Comparison of ENCODE assay signal across 23 cellular contexts in the genomic region with DNA sequence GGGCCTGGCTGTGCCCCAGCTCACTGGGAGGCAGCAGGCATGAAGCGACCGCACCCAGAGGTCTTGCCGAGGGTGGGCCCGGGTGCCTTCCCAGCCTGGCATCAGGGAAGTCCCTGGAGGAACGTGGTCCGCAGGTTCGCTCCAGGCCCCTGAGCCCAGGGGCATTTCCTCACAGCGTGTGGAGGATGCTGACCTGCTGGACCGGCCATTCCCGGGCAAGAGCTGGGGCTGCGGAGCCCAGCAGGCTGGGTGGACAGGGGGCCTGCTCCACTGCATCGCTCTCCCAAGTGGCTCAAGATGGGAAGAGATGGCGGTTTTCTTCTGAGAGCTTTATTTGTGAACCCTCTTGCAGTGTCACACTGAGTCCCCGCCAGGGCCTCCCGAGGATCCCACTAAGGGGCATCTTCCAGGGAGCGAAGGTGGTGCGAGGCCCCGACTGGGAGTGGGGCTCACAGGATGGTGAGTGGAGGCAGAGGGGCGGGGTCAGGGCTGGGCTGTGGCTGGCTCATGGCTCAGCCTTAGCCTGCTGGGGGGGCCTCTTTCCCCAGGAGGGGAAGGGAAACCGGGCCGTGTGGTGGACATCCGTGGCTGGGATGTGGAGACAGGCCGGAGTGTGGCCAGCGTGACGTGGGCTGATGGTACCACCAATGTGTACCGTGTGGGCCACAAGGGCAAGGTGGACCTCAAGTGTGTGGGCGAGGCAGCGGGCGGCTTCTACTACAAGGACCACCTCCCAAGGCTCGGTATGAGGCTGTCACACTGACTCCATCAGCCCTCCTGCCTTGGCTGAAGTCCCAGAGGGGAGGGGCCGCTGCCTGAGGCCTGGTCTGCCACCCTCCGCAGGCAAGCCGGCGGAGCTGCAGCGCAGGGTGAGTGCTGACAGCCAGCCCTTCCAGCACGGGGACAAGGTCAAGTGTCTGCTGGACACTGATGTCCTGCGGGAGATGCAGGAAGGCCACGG. TPM values are rescaled to one million over a fixed set of nuclear protein-coding genes. Genes with fewer than 3 reads are reported as not detected.
DNase-seq lines count a peak whose midpoint lies in the region; ATAC-seq and TF ChIP-seq lines count a peak whose summit lies in the region.
"Had no signal": no experiment of that assay in that cellular context is flagged by ENCODE, and none has a peak within 500 bp of the region (broad histone marks: within the 10 kb centered on the region; RNA-seq: fewer than 3 reads in every experiment).

No MANE protein-coding gene starts in this region.

- intact Hi-C loops in left lung (cut with DNase I): no loop called here

- H3K27me3 ChIP-seq in GM23338 (ENCODE audit: insufficient read depth): no peaks in the 10 kb centered on the region
- H3K27me3 ChIP-seq in left lung: peaks cover 0 to 14% of the 10 kb centered on the region in 2 donors
- H3K27me3 ChIP-seq: ascending aorta, BLaER1 had no signal

- ATAC-seq in GM23338 (peak; percentile 1; the same call in 1 of the 3 replicates), left lung (no peak), GM18909 (IDR thresholded peaks at IDR 0.05; ENCODE audit: poor library complexity, unreplicated experiment) (no peak)

- H3K27me3 Mint-ChIP-seq in GM23338 (ENCODE audit: insufficient read depth, low read depth, poor library complexity): peaks cover 10% of the 10 kb centered on the region

- H3K36me3 Mint-ChIP-seq in GM23338 (ENCODE audit: low read depth): no peaks in the 10 kb centered on the region

- H3K79me2 ChIP-seq in GM23338 (replicated peaks; ENCODE audit: insufficient read depth): no peaks in the 10 kb centered on the region

- H3F3A ChIP-seq in GM23338 (replicated peaks; ENCODE audit: low read depth): 0 out of 2 replicates have a peak, but pooled peaks cover 3% of the 10 kb centered on the region

- peak; percentile 61 for DNase-seq in DMS 273 (lab: John Stamatoyannopoulos, UW; ENCODE audit: unreplicated experiment)
- no peak for DNase-seq in DMS 273 treated with DMSO at 0.1 percent for 48 hours (lab: John Stamatoyannopoulos, UW)
- no peak for DNase-seq in GM23338 (ENCODE audit: low spot score)
- DNase-seq in left lung: peak; percentile 34 to 72
- DNase-seq in MV-4-11 (lab: John Stamatoyannopoulos, UW): no peak
- DNase-seq in DMS79 treated with DMSO at 0.1 percent for 48 hours (lab: John Stamatoyannopoulos, UW): no peak
- DNase-seq: activated CD4-positive, alpha-beta T cell treated with anti-CD3 and anti-CD28 coated beads, Interleukin-2, amount 50 U/mL, for 1 hour; activated naive CD4-positive, alpha-beta T cell; DMS53; GM23248; hippocampal formation; kidney glomerular epithelial cell; NCI-H187; NCI-H748 treated with DMSO at 0.1 percent for 48 hours; stimulated activated naive CD4-positive, alpha-beta T cell; SW 1271; tibial artery had no signal

- H2AFZ ChIP-seq in GM23338: no peak overlapping the region
- H2AFZ ChIP-seq: GM23248, neural progenitor cell had no signal

- no peak overlapping the region for H3K27ac Mint-ChIP-seq in GM23338
- H3K27ac Mint-ChIP-seq: neural progenitor cell had no signal

- H3K4me3 Mint-ChIP-seq in GM23338: no peak overlapping the region
- H3K4me3 Mint-ChIP-seq: neural progenitor cell had no signal

- no peak overlapping the region for H3K4me2 ChIP-seq in GM23338
- H3K4me2 ChIP-seq: BLaER1, neural progenitor cell had no signal

- H3K9me3 ChIP-seq in left lung: no peaks in the 10 kb centered on the region
- H3K9me3 ChIP-seq: ascending aorta, BLaER1, tibial artery had no signal

- H3K9me2 ChIP-seq in GM23338 (ENCODE audit: insufficient read depth): no peaks in the 10 kb centered on the region

- no peaks in the 10 kb centered on the region; the same call in 2 of the 3 replicates for H3K9me3 Mint-ChIP-seq in GM23338
- H3K9me3 Mint-ChIP-seq: neural progenitor cell had no signal

- no peak for TF ChIP-seq CTCF in GM23338 (conservative IDR thresholded peaks at IDR 0.05; ENCODE audit: low read depth in 2 of 2)
- 0 out of 2 replicates have a peak, but pooled peaks have one; percentile 8 for TF ChIP-seq CTCF in VCaP (conservative IDR thresholded peaks at IDR 0.05)
- no peak for TF ChIP-seq CTCF in left lung (IDR thresholded peaks at IDR 0.05)

- H3K36me3 ChIP-seq in GM23338 (ENCODE audit: insufficient read depth) (no peaks in the 10 kb centered on the region), left lung (peaks cover 0 to 25% of the 10 kb centered on the region in 2 donors)
- H3K36me3 ChIP-seq: neural progenitor cell had no signal

- H4K20me1 ChIP-seq in GM23338 (replicated peaks; ENCODE audit: insufficient read depth): no peaks in the 10 kb centered on the region

- H3K4me1 Mint-ChIP-seq in GM23338: no peaks in the 10 kb centered on the region; the same call in 2 of the 3 replicates

- no peak overlapping the region for H3K4me3 ChIP-seq in GM23338
- no peak overlapping the region for H3K4me3 ChIP-seq in left lung
- H3K4me3 ChIP-seq: ascending aorta, BLaER1, GM23248, neural progenitor cell, tibial artery had no signal

- no peaks in the 10 kb centered on the region for H3K4me1 ChIP-seq in GM23338 (ENCODE audit: insufficient read depth)
- H3K4me1 ChIP-seq in left lung: peaks cover 0 to 6% of the 10 kb centered on the region in 2 donors
- H3K4me1 ChIP-seq: ascending aorta, neural progenitor cell, tibial artery had no signal

- H3K27ac ChIP-seq in GM23338 (ENCODE audit: low read depth) (no peak overlapping the region), VCaP (no peak overlapping the region), left lung (no peak overlapping the region)
- H3K27ac ChIP-seq: 22Rv1, ascending aorta, BLaER1, GM23248, neural progenitor cell, tibial artery had no signal

TF ChIP-seq in GM23338, 12 proteins besides CTCF, POLR2A, EP300 and RAD21 (continues in another document):
- TF ChIP-seq ZNF331 (CRISPR knock-in tag; IDR thresholded peaks at IDR 0.05; ENCODE audit: low read depth): no peak
- no peak for TF ChIP-seq CREB1 (CRISPR knock-in tag; IDR thresholded peaks at IDR 0.05; ENCODE audit: low read depth)
- no peak for TF ChIP-seq EZH2phosphoT487 (IDR thresholded peaks at IDR 0.05; ENCODE audit: unreplicated experiment)
- TF ChIP-seq EZH2 (IDR thresholded peaks at IDR 0.05; ENCODE audit: low read depth, unreplicated experiment): no peak
- TF ChIP-seq, protein P1, sequence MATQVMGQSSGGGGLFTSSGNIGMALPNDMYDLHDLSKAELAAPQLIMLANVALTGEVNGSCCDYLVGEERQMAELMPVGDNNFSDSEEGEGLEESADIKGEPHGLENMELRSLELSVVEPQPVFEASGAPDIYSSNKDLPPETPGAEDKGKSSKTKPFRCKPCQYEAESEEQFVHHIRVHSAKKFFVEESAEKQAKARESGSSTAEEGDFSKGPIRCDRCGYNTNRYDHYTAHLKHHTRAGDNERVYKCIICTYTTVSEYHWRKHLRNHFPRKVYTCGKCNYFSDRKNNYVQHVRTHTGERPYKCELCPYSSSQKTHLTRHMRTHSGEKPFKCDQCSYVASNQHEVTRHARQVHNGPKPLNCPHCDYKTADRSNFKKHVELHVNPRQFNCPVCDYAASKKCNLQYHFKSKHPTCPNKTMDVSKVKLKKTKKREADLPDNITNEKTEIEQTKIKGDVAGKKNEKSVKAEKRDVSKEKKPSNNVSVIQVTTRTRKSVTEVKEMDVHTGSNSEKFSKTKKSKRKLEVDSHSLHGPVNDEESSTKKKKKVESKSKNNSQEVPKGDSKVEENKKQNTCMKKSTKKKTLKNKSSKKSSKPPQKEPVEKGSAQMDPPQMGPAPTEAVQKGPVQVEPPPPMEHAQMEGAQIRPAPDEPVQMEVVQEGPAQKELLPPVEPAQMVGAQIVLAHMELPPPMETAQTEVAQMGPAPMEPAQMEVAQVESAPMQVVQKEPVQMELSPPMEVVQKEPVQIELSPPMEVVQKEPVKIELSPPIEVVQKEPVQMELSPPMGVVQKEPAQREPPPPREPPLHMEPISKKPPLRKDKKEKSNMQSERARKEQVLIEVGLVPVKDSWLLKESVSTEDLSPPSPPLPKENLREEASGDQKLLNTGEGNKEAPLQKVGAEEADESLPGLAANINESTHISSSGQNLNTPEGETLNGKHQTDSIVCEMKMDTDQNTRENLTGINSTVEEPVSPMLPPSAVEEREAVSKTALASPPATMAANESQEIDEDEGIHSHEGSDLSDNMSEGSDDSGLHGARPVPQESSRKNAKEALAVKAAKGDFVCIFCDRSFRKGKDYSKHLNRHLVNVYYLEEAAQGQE (IDR thresholded peaks at IDR 0.05; ENCODE audit: unreplicated experiment): no peak
- TF ChIP-seq NANOG (IDR thresholded peaks at IDR 0.05; ENCODE audit: borderline replicate concordance): no peak
- TF ChIP-seq, protein P2, sequence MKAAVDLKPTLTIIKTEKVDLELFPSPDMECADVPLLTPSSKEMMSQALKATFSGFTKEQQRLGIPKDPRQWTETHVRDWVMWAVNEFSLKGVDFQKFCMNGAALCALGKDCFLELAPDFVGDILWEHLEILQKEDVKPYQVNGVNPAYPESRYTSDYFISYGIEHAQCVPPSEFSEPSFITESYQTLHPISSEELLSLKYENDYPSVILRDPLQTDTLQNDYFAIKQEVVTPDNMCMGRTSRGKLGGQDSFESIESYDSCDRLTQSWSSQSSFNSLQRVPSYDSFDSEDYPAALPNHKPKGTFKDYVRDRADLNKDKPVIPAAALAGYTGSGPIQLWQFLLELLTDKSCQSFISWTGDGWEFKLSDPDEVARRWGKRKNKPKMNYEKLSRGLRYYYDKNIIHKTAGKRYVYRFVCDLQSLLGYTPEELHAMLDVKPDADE (IDR thresholded peaks at IDR 0.05): no peak
- TF ChIP-seq JUNB (IDR thresholded peaks at IDR 0.05; ENCODE audit: unreplicated experiment): no peak
- no peak for TF ChIP-seq ZNF114 (CRISPR knock-in tag; IDR thresholded peaks at IDR 0.05)
- no peak for TF ChIP-seq POLR2AphosphoS5 (IDR thresholded peaks at IDR 0.05; ENCODE audit: low read depth)
- no peak for TF ChIP-seq STAT1 (IDR thresholded peaks at IDR 0.05; ENCODE audit: unreplicated experiment)

RNA-seq across cellular contexts. Expression of a gene that starts 7.2 kb away (rescaled TPM):
- total RNA-seq in GM23338 (2014; rRNA removed; shearing (Covaris generic)): 12.5 and 15.8 TPM in 2 replicates
- polyA plus RNA-seq in GM23338 (2016; fragmentation: Nextera tagmentation; extraction: Ambion mirVana): 15.0 and 16.2 TPM in 2 replicates
- total RNA-seq in left lung: 10 to 100 TPM; 43.5 to 56.7 TPM
- total RNA-seq: GM23248 had no signal

RNA-seq across cellular contexts. Expression of a gene that starts 9.4 kb away (rescaled TPM):
- 57.3 and 82.6 TPM in 2 replicates for total RNA-seq in GM23338 (2014; rRNA removed; shearing (Covaris generic))
- polyA plus RNA-seq in GM23338 (2016; fragmentation: Nextera tagmentation; extraction: Ambion mirVana): 104 and 120 TPM in 2 replicates
- 10 to 100 TPM; 55.3 to 73.5 TPM for total RNA-seq in left lung

RNA-seq across cellular contexts. Expression of a gene that starts 24.8 kb away (rescaled TPM):
- 11.1 and 15.1 TPM in 2 replicates for total RNA-seq in GM23338 (2014; rRNA removed; shearing (Covaris generic))
- polyA plus RNA-seq in GM23338 (2016; fragmentation: Nextera tagmentation; extraction: Ambion mirVana): 7.7 and 8.6 TPM in 2 replicates
- 10 to 100 TPM in 1 of 2 donors, 1 to 10 TPM in 1; 7.7 to 12.2 TPM for total RNA-seq in left lung

RNA-seq across cellular contexts. Expression of a gene that starts 34.1 kb away (rescaled TPM):
- total RNA-seq in GM23338 (2014; rRNA removed; shearing (Covaris generic)): 19.8 and 22.4 TPM in 2 replicates
- polyA plus RNA-seq in GM23338 (2016; fragmentation: Nextera tagmentation; extraction: Ambion mirVana): 76.7 and 82.1 TPM in 2 replicates
- 10 to 100 TPM; 16.3 to 23.2 TPM for total RNA-seq in left lung

RNA-seq across cellular contexts. Expression of a gene that starts 50.1 kb away (rescaled TPM):
- total RNA-seq in GM23338 (2014; rRNA removed; shearing (Covaris generic)): 148 and 163 TPM in 2 replicates
- polyA plus RNA-seq in GM23338 (2016; fragmentation: Nextera tagmentation; extraction: Ambion mirVana): 244 and 248 TPM in 2 replicates
- total RNA-seq in left lung: 100 to 1,000 TPM; 120 to 141 TPM

Comparison
In these comparisons a context has a peak if more than half of its experiments do, and no peak if none do; other contexts are left out.
1. DNase-seq: peak in DMS 273 (single experiment) and left lung (2 of 2); none in DMS 273 treated with DMSO at 0.1 percent for 48 hours (single experiment), GM23338 (single experiment), MV-4-11 (single experiment) and DMS79 treated with DMSO at 0.1 percent for 48 hours (single experiment).